8 cellular contexts compared by ENCODE assay signal in the genomic region with DNA sequence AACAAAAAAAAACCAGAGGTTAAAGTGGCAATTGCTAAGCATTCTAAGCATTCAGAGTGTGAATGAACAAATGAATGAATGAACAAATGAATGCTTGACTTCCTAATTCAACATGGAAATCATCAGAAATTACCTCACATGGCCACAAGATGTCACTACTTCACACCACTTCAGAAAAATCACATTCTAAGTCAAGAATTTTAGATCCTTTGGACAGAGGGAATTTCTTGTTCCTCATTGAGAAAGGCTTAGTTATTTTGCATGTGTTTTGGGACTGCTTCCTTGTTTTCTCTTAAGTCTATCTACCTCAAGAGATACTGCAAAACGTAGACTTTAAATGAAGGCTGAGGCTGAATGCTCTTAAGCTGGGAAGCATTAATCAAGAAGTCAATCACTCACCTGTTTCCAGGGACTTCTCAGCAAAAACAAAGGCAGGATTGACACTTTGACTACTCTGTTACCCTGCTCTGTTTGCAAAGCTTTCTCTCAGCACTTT.
DNase-seq lines count a peak whose midpoint lies in the region; ATAC-seq and TF ChIP-seq lines count a peak whose summit lies in the region.

No MANE protein-coding gene starts in this region.

- DNase-seq in NCI-H524 (lab: John Stamatoyannopoulos, UW) (peak; percentile 20 to 58), NCI-H524 treated with DMSO at 0.1 percent for 48 hours (lab: John Stamatoyannopoulos, UW) (no peak), NCI-H526 (lab: John Stamatoyannopoulos, UW) (peak; percentile 63 to 66), T47D (ENCODE audit: low read depth in 1 of 2, low spot score in 1 of 2) (peak; percentile 7 to 77), left colon (no peak), vagina (ENCODE audit: extremely low spot score in 2 of 2) (no peak)

- intact Hi-C loops in left colon (cut with DNase I, micrococcal nuclease) (loop anchor here in 1 of 2 donors (5.0 kb wide), 1 partner anchor 435 kb away; no protein-coding TSS in a partner anchor), vagina (cut with DNase I) (no loop called here)

- TF ChIP-seq CTCF in vagina (IDR thresholded peaks at IDR 0.05), result peak; percentile 12 to 76 (median 75)

- H3K27ac ChIP-seq in vagina, result no peak overlapping the region

- no peak for TF ChIP-seq POLR2A in vagina (IDR thresholded peaks at IDR 0.05)

- peak; percentile 57 for ATAC-seq in HG03095 (IDR thresholded peaks at IDR 0.05; ENCODE audit: unreplicated experiment)
- peak; percentile 53 for ATAC-seq in left colon
- ATAC-seq in GM19023 (IDR thresholded peaks at IDR 0.05; ENCODE audit: unreplicated experiment), result no peak

- H3K9me3 ChIP-seq in vagina, result no peaks in the 10 kb centered on the region

- H3K4me1 ChIP-seq in vagina, result no peaks in the 10 kb centered on the region

- in situ Hi-C loops in T47D (cut with HindIII; ENCODE audit: low pct_unique_long_range_greater_than_20kb, low sequenced_read_pairs), result no loop called here

- H3K27me3 ChIP-seq in vagina, result no peaks in the 10 kb centered on the region

- H3K36me3 ChIP-seq in vagina, result no peaks in the 10 kb centered on the region

- H3K4me3 ChIP-seq in vagina, result no peak overlapping the region

Comparison
In these comparisons a context has a peak if more than half of its experiments do, and no peak if none do; other contexts are left out.
1. DNase-seq: peak in NCI-H524 (2 of 2), NCI-H526 (2 of 2) and T47D (2 of 2); none in NCI-H524 treated with DMSO at 0.1 percent for 48 hours (single experiment), left colon (0 of 2) and vagina (0 of 2).